Comparison of ENCODE assay signal across 9 cellular contexts in the genomic region with DNA sequence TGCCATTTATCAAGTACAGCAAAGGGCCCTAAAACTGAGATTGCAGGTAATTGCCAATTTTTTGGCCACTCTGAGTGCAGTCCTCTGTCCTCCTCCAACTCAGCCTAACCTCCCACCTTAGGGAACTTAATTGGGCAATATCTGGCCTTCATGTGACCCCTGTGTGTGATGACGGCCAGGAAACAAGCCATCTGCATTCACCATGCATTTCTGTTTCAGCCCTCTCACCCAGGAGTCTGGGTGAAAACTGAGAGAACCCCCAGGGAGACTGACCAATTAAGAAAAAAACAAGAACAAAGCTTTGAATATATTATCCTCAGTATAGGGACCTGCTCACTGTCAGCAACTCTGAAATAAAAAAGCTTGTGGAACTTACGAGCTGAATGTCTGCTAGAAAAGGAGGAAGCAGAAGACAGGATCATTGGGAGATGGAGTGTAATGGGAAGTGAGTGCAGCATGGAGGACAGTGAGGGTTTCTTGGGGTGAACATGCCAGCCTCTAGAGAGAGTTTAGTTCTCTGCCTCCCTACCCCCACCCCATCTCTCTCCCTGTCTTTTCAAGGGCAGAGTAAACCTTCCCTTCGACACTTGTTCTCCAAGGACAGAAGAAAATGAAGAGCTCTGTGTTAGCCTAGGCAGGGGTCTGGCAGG. TPM values are rescaled to one million over a fixed set of nuclear protein-coding genes. Genes with fewer than 3 reads are reported as not detected.
DNase-seq lines count a peak whose midpoint lies in the region; ATAC-seq, FAIRE-seq and TF ChIP-seq lines count a peak whose summit lies in the region.
"Had no signal": no experiment of that assay in that cellular context is flagged by ENCODE, and none has a peak within 500 bp of the region (broad histone marks: within the 10 kb centered on the region; RNA-seq: fewer than 3 reads in every experiment).

No MANE protein-coding gene starts in this region.

- no peaks in the 10 kb centered on the region for H3K9me3 Mint-ChIP-seq in T-cell

- CTCF ChIA-PET in A549 (lab: Yijun Ruan, JAX) (no interaction called here), T-cell (lab: Charles Lee) (interaction anchor here (0.6 to 1.4 kb wide), 4 partner anchors 8 to 185 kb away, joined by 3 to 7 read pairs (median 3); no protein-coding TSS in a partner anchor)

- no peak for DNase-seq in A549 (ENCODE audit: low read depth in 1 of 2, low spot score in 1 of 2)
- no peak for DNase-seq in T-cell
- no peak for DNase-seq in NCI-H526 treated with DMSO at 0.1 percent for 48 hours (lab: John Stamatoyannopoulos, UW)
- DNase-seq in activated gamma-delta T cell treated with Interleukin-2 at 50 U/mL for 16 hours = no peak
- no peak for DNase-seq in AG08396 (ENCODE audit: low spot score)
- DNase-seq in ecto neural progenitor cell (ENCODE audit: low spot score) = no peak
- DNase-seq: foreskin melanocyte had no signal

- POLR2A ChIA-PET in A549 (lab: Yijun Ruan, JAX) = no interaction called here
- POLR2A ChIA-PET in T-cell (lab: Charles Lee) = interaction anchor here (1.0 to 1.5 kb wide), 4 partner anchors 10 to 23 kb away, joined by 3 to 8 read pairs (median 3); a partner anchor contains a TSS

- no peaks in the 10 kb centered on the region for H3K36me3 ChIP-seq in liver (ENCODE audit: control insufficient read depth in 4 of 4, insufficient read depth in 3 of 4, low read depth in 1 of 4, low read length in 3 of 4)

- no peaks in the 10 kb centered on the region for H3K9me3 ChIP-seq in A549
- H3K9me3 ChIP-seq in liver (ENCODE audit: control insufficient read depth in 4 of 4, low read length in 3 of 4) = no peaks in the 10 kb centered on the region

- peaks cover 84 to 87% (median 84%) of the 10 kb centered on the region in 3 donors for H3K4me1 Mint-ChIP-seq in T-cell

- no peak for FAIRE-seq in A549 (lab: Jason Lieb, UNC)

- TF ChIP-seq POLR2A in A549 (IDR thresholded peaks at IDR 0.05; ENCODE audit: low read length) = no peak

- no peak overlapping the region for H3K27ac ChIP-seq in A549
- H3K27ac ChIP-seq in liver (ENCODE audit: low read depth in 1 of 2, low read length in 2 of 2) = peak overlapping the region; percentile 60 to 73

- H3K4me1 ChIP-seq in A549 (peaks cover 9% of the 10 kb centered on the region; the same call in 1 of the 3 replicates), liver (ENCODE audit: control insufficient read depth in 4 of 4, insufficient read depth in 4 of 4, low read length in 3 of 4) (peaks cover 5 to 32% (median 13%) of the 10 kb centered on the region in 4 donors)

- peak overlapping the region; percentile 8 to 68 (median 43) for H3K4me3 Mint-ChIP-seq in T-cell

- no peak for TF ChIP-seq EP300 in A549 (IDR thresholded peaks at IDR 0.05)

- no peak for TF ChIP-seq CTCF in A549 (IDR thresholded peaks at IDR 0.05)
- no peak for TF ChIP-seq CTCF in liver (IDR thresholded peaks at IDR 0.05; ENCODE audit: low read depth, low read length, missing input control)

- H3K4me2 ChIP-seq in A549 = peak overlapping the region; percentile 9; the same call in 1 of the 3 replicates

- no peaks in the 10 kb centered on the region for H3K27me3 ChIP-seq in liver (ENCODE audit: control insufficient read depth in 4 of 4, insufficient read depth in 4 of 4, low read length in 3 of 4)

- H3K27me3 Mint-ChIP-seq in T-cell = no peaks in the 10 kb centered on the region

- H3K27ac Mint-ChIP-seq in T-cell = peak overlapping the region; percentile 37 to 58

- no peak for ATAC-seq in A549
- ATAC-seq in GM21528 (IDR thresholded peaks at IDR 0.05; ENCODE audit: low FRiP score, unreplicated experiment) = peak; percentile 21
- peak in 1 of 4 experiments; percentile 7 for ATAC-seq in T-cell (replicated peaks in 1 of 4)

- no peak for TF ChIP-seq RAD21 in A549 (conservative IDR thresholded peaks at IDR 0.05 in 1 of 2, IDR thresholded peaks at IDR 0.05 in 1 of 2)
- TF ChIP-seq RAD21 in liver (IDR thresholded peaks at IDR 0.05) = peak in 1 of 2 donors; percentile 19

- WGBS in A549 (ENCODE audit: missing lambda C conversion rate) = 70% methylated on average over 3 of the region's 3 CpGs
- WGBS in liver = 52% methylated on average over 3 of the region's 3 CpGs

- H3K4me3 ChIP-seq in A549 = no peak overlapping the region
- no peak overlapping the region for H3K4me3 ChIP-seq in liver (ENCODE audit: low read depth in 1 of 3, low read length in 3 of 3)

- H3K9ac ChIP-seq in liver (ENCODE audit: low read depth in 1 of 2, low read length in 2 of 2) = no peak overlapping the region

- peaks cover 17% of the 10 kb centered on the region for H3K36me3 Mint-ChIP-seq in T-cell

TF ChIP-seq in A549, 52 proteins besides CTCF, POLR2A, EP300 and RAD21 (continues in another document):
- no peak for TF ChIP-seq POLR2AphosphoS2 (conservative IDR thresholded peaks at IDR 0.05; ENCODE audit: low read length)
- TF ChIP-seq MYC (IDR thresholded peaks at IDR 0.05; ENCODE audit: borderline replicate concordance, low read length) = no peak
- TF ChIP-seq HEYL (CRISPR knock-in tag; IDR thresholded peaks at IDR 0.05) = no peak
- no peak for TF ChIP-seq CHD2 (IDR thresholded peaks at IDR 0.05; ENCODE audit: low read length, partially characterized antibody)
- TF ChIP-seq ZFP36 (IDR thresholded peaks at IDR 0.05; ENCODE audit: borderline replicate concordance, partially characterized antibody) = no peak
- TF ChIP-seq ZNF302 (CRISPR knock-in tag; IDR thresholded peaks at IDR 0.05) = no peak
- TF ChIP-seq EHF (CRISPR knock-in tag; IDR thresholded peaks at IDR 0.05) = no peak
- no peak for TF ChIP-seq CBX8 (IDR thresholded peaks at IDR 0.05)
- no peak for TF ChIP-seq NFE2L2 (conservative IDR thresholded peaks at IDR 0.05; ENCODE audit: low read length)
- no peak for TF ChIP-seq TP53 (CRISPR knock-in tag; IDR thresholded peaks at IDR 0.05)
- TF ChIP-seq KDM5A (IDR thresholded peaks at IDR 0.05) = no peak
- TF ChIP-seq HDAC2 (IDR thresholded peaks at IDR 0.05) = no peak
- TF ChIP-seq, protein P1, sequence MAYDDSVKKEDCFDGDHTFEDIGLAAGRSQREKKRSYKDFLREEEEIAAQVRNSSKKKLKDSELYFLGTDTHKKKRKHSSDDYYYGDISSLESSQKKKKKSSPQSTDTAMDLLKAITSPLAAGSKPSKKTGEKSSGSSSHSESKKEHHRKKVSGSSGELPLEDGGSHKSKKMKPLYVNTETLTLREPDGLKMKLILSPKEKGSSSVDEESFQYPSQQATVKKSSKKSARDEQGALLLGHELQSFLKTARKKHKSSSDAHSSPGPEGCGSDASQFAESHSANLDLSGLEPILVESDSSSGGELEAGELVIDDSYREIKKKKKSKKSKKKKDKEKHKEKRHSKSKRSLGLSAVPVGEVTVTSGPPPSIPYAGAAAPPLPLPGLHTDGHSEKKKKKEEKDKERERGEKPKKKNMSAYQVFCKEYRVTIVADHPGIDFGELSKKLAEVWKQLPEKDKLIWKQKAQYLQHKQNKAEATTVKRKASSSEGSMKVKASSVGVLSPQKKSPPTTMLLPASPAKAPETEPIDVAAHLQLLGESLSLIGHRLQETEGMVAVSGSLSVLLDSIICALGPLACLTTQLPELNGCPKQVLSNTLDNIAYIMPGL (CRISPR knock-in tag; IDR thresholded peaks at IDR 0.05; ENCODE audit: borderline replicate concordance) = no peak
- TF ChIP-seq RCOR1 (IDR thresholded peaks at IDR 0.05; ENCODE audit: low read depth, low read length) = no peak

TF ChIP-seq in liver, 16 proteins besides CTCF, POLR2A, EP300 and RAD21 (continues in another document):
- peak; percentile 71 to 88 for TF ChIP-seq RXRA (IDR thresholded peaks at IDR 0.05)
- no peak for TF ChIP-seq FOXA1 (IDR thresholded peaks at IDR 0.05)
- TF ChIP-seq, protein P2, sequence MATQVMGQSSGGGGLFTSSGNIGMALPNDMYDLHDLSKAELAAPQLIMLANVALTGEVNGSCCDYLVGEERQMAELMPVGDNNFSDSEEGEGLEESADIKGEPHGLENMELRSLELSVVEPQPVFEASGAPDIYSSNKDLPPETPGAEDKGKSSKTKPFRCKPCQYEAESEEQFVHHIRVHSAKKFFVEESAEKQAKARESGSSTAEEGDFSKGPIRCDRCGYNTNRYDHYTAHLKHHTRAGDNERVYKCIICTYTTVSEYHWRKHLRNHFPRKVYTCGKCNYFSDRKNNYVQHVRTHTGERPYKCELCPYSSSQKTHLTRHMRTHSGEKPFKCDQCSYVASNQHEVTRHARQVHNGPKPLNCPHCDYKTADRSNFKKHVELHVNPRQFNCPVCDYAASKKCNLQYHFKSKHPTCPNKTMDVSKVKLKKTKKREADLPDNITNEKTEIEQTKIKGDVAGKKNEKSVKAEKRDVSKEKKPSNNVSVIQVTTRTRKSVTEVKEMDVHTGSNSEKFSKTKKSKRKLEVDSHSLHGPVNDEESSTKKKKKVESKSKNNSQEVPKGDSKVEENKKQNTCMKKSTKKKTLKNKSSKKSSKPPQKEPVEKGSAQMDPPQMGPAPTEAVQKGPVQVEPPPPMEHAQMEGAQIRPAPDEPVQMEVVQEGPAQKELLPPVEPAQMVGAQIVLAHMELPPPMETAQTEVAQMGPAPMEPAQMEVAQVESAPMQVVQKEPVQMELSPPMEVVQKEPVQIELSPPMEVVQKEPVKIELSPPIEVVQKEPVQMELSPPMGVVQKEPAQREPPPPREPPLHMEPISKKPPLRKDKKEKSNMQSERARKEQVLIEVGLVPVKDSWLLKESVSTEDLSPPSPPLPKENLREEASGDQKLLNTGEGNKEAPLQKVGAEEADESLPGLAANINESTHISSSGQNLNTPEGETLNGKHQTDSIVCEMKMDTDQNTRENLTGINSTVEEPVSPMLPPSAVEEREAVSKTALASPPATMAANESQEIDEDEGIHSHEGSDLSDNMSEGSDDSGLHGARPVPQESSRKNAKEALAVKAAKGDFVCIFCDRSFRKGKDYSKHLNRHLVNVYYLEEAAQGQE (IDR thresholded peaks at IDR 0.05) = no peak
- TF ChIP-seq, protein P3, sequence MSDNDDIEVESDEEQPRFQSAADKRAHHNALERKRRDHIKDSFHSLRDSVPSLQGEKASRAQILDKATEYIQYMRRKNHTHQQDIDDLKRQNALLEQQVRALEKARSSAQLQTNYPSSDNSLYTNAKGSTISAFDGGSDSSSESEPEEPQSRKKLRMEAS (IDR thresholded peaks at IDR 0.05) = no peak
- peak; percentile 32 for TF ChIP-seq SP1 (IDR thresholded peaks at IDR 0.05)

RNA-seq across cellular contexts. Expression of a gene that starts 9.6 kb away (rescaled TPM):
- 46.3 and 59.1 TPM in 2 replicates for polyA plus RNA-seq in A549 (2011; rRNA removed)
- polyA plus RNA-seq in A549 (2012; cell fraction: cytosol; rRNA removed) = 15.7 and 16.9 TPM in 2 replicates
- polyA plus RNA-seq in A549 (2012; cell fraction: nucleus; rRNA removed) = 8.8 and 12.0 TPM in 2 replicates
- polyA plus RNA-seq in A549 (2017; fragmentation: RNase III; extraction: RNeasy Plus Mini Kit Qiagen cat#74134 plus additional on column Dnase treatment) = 11.2 to 11.4 TPM (median 11.3 TPM) in 3 replicates
- 34.2 and 39.8 TPM in 2 replicates for polyA minus RNA-seq in A549 (2011; rRNA and poly(A)+ RNA removed)
- total RNA-seq in T-cell = 10 to 100 TPM; 45.6 to 96.7 (median 53.9) TPM
- 10 to 100 TPM; 11.9 to 12.8 TPM for total RNA-seq in liver
- polyA plus RNA-seq in liver = 10 to 100 TPM in 1 of 2 donors, 1 to 10 TPM in 1; 7.9 to 10.2 TPM

Comparison
In these comparisons a context has a peak if more than half of its experiments do, and no peak if none do; other contexts are left out.
1. H3K27ac ChIP-seq: peak in liver (2 of 2); none in A549 (0 of 2).